In genomic region chr5:89597878-89598277, GRCh38 we compare ENCODE assay signal across 19 cellular contexts.
DNase-seq lines count a peak whose midpoint lies in the region; ATAC-seq and TF ChIP-seq lines count a peak whose summit lies in the region.
"Had no signal": no experiment of that assay in that cellular context is flagged by ENCODE, and none has a peak within 500 bp of the region (broad histone marks: within the 10 kb centered on the region; RNA-seq: fewer than 3 reads in every experiment).

No MANE protein-coding gene starts in this region.

- TF ChIP-seq CTCF in GM12864 (IDR thresholded peaks at IDR 0.05; ENCODE audit: low read depth, low read length, missing control alignments): no peak

- H3K9me3 ChIP-seq in SJSA1 (replicated peaks): no peaks in the 10 kb centered on the region

- H3K4me3 ChIP-seq in GM12864 (ENCODE audit: low read depth, low read length): no peak overlapping the region
- H3K4me3 ChIP-seq in SJSA1: no peak overlapping the region
- H3K4me3 ChIP-seq: K562, PC-9 had no signal

- no peaks in the 10 kb centered on the region for H3K36me3 ChIP-seq in SJSA1

- peak; percentile 35 for DNase-seq in GM12864 (ENCODE audit: low read depth)
- DNase-seq in SJSA1 (ENCODE audit: low read depth in 1 of 2, low spot score in 2 of 2): no peak
- DNase-seq in NCI-H510A treated with DMSO at 0.1 percent for 48 hours (lab: John Stamatoyannopoulos, UW): no peak
- DNase-seq in T-helper 9 cell: no peak
- DNase-seq: AML-193, DND-41, HFFc6, NCI-H1694 treated with DMSO at 0.1 percent for 48 hours, NCI-H226, NCI-H526, PC-9 had no signal

- ATAC-seq in GM21515 (IDR thresholded peaks at IDR 0.05; ENCODE audit: unreplicated experiment): peak; percentile 51
- ATAC-seq in HG02798 (IDR thresholded peaks at IDR 0.05; ENCODE audit: poor library complexity, unreplicated experiment): peak; percentile 60
- no peak for ATAC-seq in GM19463 (IDR thresholded peaks at IDR 0.05; ENCODE audit: unreplicated experiment)
- ATAC-seq in HG03521 (IDR thresholded peaks at IDR 0.05; ENCODE audit: unreplicated experiment): no peak
- ATAC-seq: K562 had no signal

- H3K4me1 ChIP-seq in SJSA1 (replicated peaks): peaks cover 46% of the 10 kb centered on the region

- H3K27me3 ChIP-seq in SJSA1 (replicated peaks): no peaks in the 10 kb centered on the region

- H3K27ac ChIP-seq in SJSA1: peak overlapping the region; percentile 98; the same call in 1 of the 2 replicates
- H3K27ac ChIP-seq: 22Rv1, C4-2B, PC-9, RWPE1 had no signal

Comparison
In these comparisons a context has a peak if more than half of its experiments do, and no peak if none do; other contexts are left out.
1. ATAC-seq: peak in GM21515 (single experiment) and HG02798 (single experiment); none in GM19463 (single experiment) and HG03521 (single experiment).